25 cellular contexts compared by ENCODE assay signal in genomic region chr19:46502891-46503290, GRCh38. TPM values are rescaled to one million over a fixed set of nuclear protein-coding genes. Genes with fewer than 3 reads are reported as not detected.
"Had no signal": no experiment of that assay in that cellular context is flagged by ENCODE, and none has a peak within 500 bp of the region (broad histone marks: within the 10 kb centered on the region; RNA-seq: fewer than 3 reads in every experiment).

No MANE protein-coding gene starts in this region.

- H3K27ac ChIP-seq: colonic mucosa, epithelial cell of prostate, esophagus squamous epithelium, gastrocnemius medialis, heart right ventricle, left lung, lower lobe of right lung had no signal

- H3K36me3 ChIP-seq: colonic mucosa, esophagus squamous epithelium, gastrocnemius medialis, heart right ventricle, left lung, lower lobe of right lung had no signal

- H3K9me3 ChIP-seq: colonic mucosa, gastrocnemius medialis, left lung, lower lobe of right lung, mucosa of descending colon had no signal

- H3K27me3 ChIP-seq: colonic mucosa, gastrocnemius medialis, left lung had no signal

- H3K27ac Mint-ChIP-seq: dendritic cell treated with granulocyte-macrophage colony-stimulating factor and Interleukin-4, amounts not matched to agents 40 ng/mL and 50 ng/mL, for 4 days; effector memory CD8-positive, alpha-beta T cell; endodermal cell; mesothelial cell of epicardium had no signal

- H3K4me3 Mint-ChIP-seq: dendritic cell treated with granulocyte-macrophage colony-stimulating factor and Interleukin-4, amounts not matched to agents 40 ng/mL and 50 ng/mL, for 4 days; effector memory CD8-positive, alpha-beta T cell; endodermal cell; mesothelial cell of epicardium had no signal

- H3K36me3 Mint-ChIP-seq: mesothelial cell of epicardium had no signal

- H3K4me1 Mint-ChIP-seq: endodermal cell had no signal

- H3K4me1 ChIP-seq: colonic mucosa, esophagus squamous epithelium, gastrocnemius medialis, heart right ventricle, left lung, lower lobe of right lung had no signal

- DNase-seq: colonic mucosa; cortex of kidney; effector CD8-positive, alpha-beta T cell; effector memory CD8-positive, alpha-beta T cell; endodermal cell; erythroblast; esophagus squamous epithelium; foreskin fibroblast; foreskin melanocyte; gastrocnemius medialis; glutamatergic neuron; head of caudate nucleus; heart right ventricle; hippocampal formation; left cardiac atrium; left ventricle myocardium superior; lower lobe of right lung; mesenchymal stem cell; mucosa of descending colon had no signal

- H3K4me3 ChIP-seq: colonic mucosa, esophagus squamous epithelium, gastrocnemius medialis, heart right ventricle, left lung, lower lobe of right lung, mucosa of descending colon had no signal

- H3K9me3 Mint-ChIP-seq: dendritic cell treated with granulocyte-macrophage colony-stimulating factor and Interleukin-4, amounts not matched to agents 40 ng/mL and 50 ng/mL, for 4 days; effector memory CD8-positive, alpha-beta T cell; endodermal cell; mesothelial cell of epicardium had no signal

RNA-seq across cellular contexts. Expression of gene PNMA8B, which starts 7.2 kb away (rescaled TPM):
- polyA plus RNA-seq: keratinocyte had no signal

RNA-seq across cellular contexts. Expression of gene PNMA8A, which starts 31.5 kb away (rescaled TPM):
- total RNA-seq: lung microvascular endothelial cell had no signal
